Comparison of ENCODE assay signal across 10 cellular contexts in the genomic region with DNA sequence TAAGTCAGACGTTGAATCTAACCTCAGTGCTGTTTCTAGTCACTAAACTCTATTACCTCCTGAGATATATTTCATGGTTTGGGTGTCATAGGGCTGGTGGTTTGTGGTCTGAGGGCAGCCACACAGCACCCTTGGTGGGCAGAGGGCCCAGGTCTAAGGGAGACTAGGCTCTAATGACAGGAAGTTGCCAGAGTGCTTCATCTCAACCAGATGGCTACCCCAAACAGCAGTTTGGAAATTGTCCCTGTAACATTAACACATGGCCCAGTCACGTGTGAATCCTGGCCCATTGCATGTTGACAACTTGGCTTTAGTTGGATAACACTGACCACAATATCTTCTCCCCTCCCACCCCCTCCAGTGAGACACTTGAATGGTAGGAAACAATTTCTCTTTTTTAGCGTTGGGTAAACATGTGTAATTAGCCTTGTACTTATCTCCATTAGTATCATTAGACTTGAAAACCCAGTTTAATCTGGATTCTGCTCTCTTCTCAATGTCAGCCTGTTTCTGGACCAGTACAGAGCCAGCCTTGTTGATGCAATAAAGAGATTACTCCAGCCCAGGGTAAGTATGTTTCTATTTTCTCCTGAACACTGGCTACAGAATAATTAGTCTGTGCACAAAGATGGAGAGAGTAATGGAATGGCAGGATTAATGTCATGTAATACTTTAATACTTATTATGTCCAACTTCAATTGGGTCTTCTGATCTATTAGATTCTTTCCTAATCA.
DNase-seq lines count a peak whose midpoint lies in the region; ATAC-seq and TF ChIP-seq lines count a peak whose summit lies in the region.
"Had no signal": no experiment of that assay in that cellular context is flagged by ENCODE, and none has a peak within 500 bp of the region (broad histone marks: within the 10 kb centered on the region; RNA-seq: fewer than 3 reads in every experiment).

No MANE protein-coding gene starts in this region.

- H3K27me3 ChIP-seq in CD8-positive, alpha-beta memory T cell (ENCODE audit: insufficient read depth, low read length, poor library complexity, severe bottlenecking): no peaks in the 10 kb centered on the region
- no peaks in the 10 kb centered on the region for H3K27me3 ChIP-seq in MM.1S (replicated peaks; ENCODE audit: insufficient read depth, low read length)

- no peaks in the 10 kb centered on the region for H3K27me3 Mint-ChIP-seq in CD8-positive, alpha-beta memory T cell
- no peaks in the 10 kb centered on the region for H3K27me3 Mint-ChIP-seq in activated T-helper 17 cell treated with anti-CD3 and anti-CD28 coated beads, Interleukin-2, amount 50 U/mL, for 72 hours

- H3K9me2 ChIP-seq in MM.1S (replicated peaks; ENCODE audit: insufficient read depth, low read length): no peaks in the 10 kb centered on the region

- H3K4me2 ChIP-seq in MM.1S (ENCODE audit: low read depth, low read length): no peak overlapping the region

- H3K27ac ChIP-seq in CD8-positive, alpha-beta memory T cell (ENCODE audit: low read depth, low read length): no peak overlapping the region
- H3K27ac ChIP-seq in MM.1S (ENCODE audit: low read length): no peak overlapping the region
- no peak overlapping the region for H3K27ac ChIP-seq in RWPE1
- H3K27ac ChIP-seq: parathyroid adenoma, SK-N-MC had no signal

- TF ChIP-seq CTCF in MM.1S (IDR thresholded peaks at IDR 0.05; ENCODE audit: low read length) (no peak), RWPE1 (conservative IDR thresholded peaks at IDR 0.05; ENCODE audit: low read depth) (no peak)

- POLR2A ChIA-PET in CD8-positive, alpha-beta memory T cell (lab: Charles Lee): no interaction called here
- POLR2A ChIA-PET in RWPE1 (lab: Yijun Ruan, JAX; ENCODE audit: low non-redundant PET): no interaction called here

- H3K27ac Mint-ChIP-seq in CD8-positive, alpha-beta memory T cell: peak overlapping the region in 3 of 8 donors; percentile 39 to 79 (median 61)
- H3K27ac Mint-ChIP-seq in activated T-helper 17 cell treated with anti-CD3 and anti-CD28 coated beads, Interleukin-2, amount 50 U/mL, for 72 hours: no peak overlapping the region

- no peaks in the 10 kb centered on the region for H3K9me3 ChIP-seq in CD8-positive, alpha-beta memory T cell (ENCODE audit: low read length)
- H3K9me3 ChIP-seq in MM.1S (replicated peaks; ENCODE audit: insufficient read depth, low read length): no peaks in the 10 kb centered on the region

- no peak overlapping the region for H2AFZ ChIP-seq in MM.1S (ENCODE audit: low read length)
- H2AFZ ChIP-seq: parathyroid adenoma had no signal

- H3K4me3 ChIP-seq in CD8-positive, alpha-beta memory T cell (ENCODE audit: low read length): no peak overlapping the region
- H3K4me3 ChIP-seq in MM.1S (ENCODE audit: low read length): no peak overlapping the region
- H3K4me3 ChIP-seq: SK-N-MC had no signal

- H3K4me1 ChIP-seq in CD8-positive, alpha-beta memory T cell (ENCODE audit: insufficient read depth, low read length): no peaks in the 10 kb centered on the region
- no peaks in the 10 kb centered on the region for H3K4me1 ChIP-seq in MM.1S (ENCODE audit: low read length)
- H3K4me1 ChIP-seq: parathyroid adenoma had no signal

- no peaks in the 10 kb centered on the region for H3K79me2 ChIP-seq in MM.1S (ENCODE audit: low read length)
- H3K79me2 ChIP-seq: parathyroid adenoma had no signal

- H3K4me1 Mint-ChIP-seq in CD8-positive, alpha-beta memory T cell: peaks cover 17 to 24% (median 23%) of the 10 kb centered on the region in 3 donors
- no peaks in the 10 kb centered on the region for H3K4me1 Mint-ChIP-seq in activated T-helper 17 cell treated with anti-CD3 and anti-CD28 coated beads, Interleukin-2, amount 50 U/mL, for 72 hours

- H3K36me3 Mint-ChIP-seq in CD8-positive, alpha-beta memory T cell: peaks cover 5 to 19% (median 7%) of the 10 kb centered on the region in 3 donors
- peaks cover 17% of the 10 kb centered on the region for H3K36me3 Mint-ChIP-seq in activated T-helper 17 cell treated with anti-CD3 and anti-CD28 coated beads, Interleukin-2, amount 50 U/mL, for 72 hours (ENCODE audit: low read depth)

- no peaks in the 10 kb centered on the region for H3K9me3 Mint-ChIP-seq in CD8-positive, alpha-beta memory T cell
- no peaks in the 10 kb centered on the region for H3K9me3 Mint-ChIP-seq in activated T-helper 17 cell treated with anti-CD3 and anti-CD28 coated beads, Interleukin-2, amount 50 U/mL, for 72 hours

- no peak overlapping the region for H3K9ac ChIP-seq in MM.1S (ENCODE audit: low read length)
- H3K9ac ChIP-seq: parathyroid adenoma had no signal

- ATAC-seq in GM19463 (IDR thresholded peaks at IDR 0.05; ENCODE audit: unreplicated experiment): peak; percentile 99
- peak; percentile 71 for ATAC-seq in activated T-helper 17 cell treated with anti-CD3 and anti-CD28 coated beads, Interleukin-2, amount 50 U/mL, for 72 hours (replicated peaks)
- ATAC-seq in GM21619 (IDR thresholded peaks at IDR 0.05; ENCODE audit: unreplicated experiment): no peak
- no peak for ATAC-seq in HG03135 (IDR thresholded peaks at IDR 0.05; ENCODE audit: unreplicated experiment)

- H3F3A ChIP-seq in MM.1S (ENCODE audit: insufficient read depth, low read length): no peaks in the 10 kb centered on the region

- H4K20me1 ChIP-seq in MM.1S (ENCODE audit: insufficient read depth, low read length): no peaks in the 10 kb centered on the region

- CTCF ChIA-PET in CD8-positive, alpha-beta memory T cell (lab: Charles Lee): no interaction called here
- CTCF ChIA-PET in RWPE1 (lab: Yijun Ruan, JAX): interaction anchor here (0.6 to 0.7 kb wide), 2 partner anchors 55 to 102 kb away, joined by 3 to 5 read pairs; no protein-coding TSS in a partner anchor

- DNase-seq in CD8-positive, alpha-beta memory T cell: peak in 1 of 5 donors; percentile 6
- DNase-seq in MM.1S (peak; percentile 35), foreskin melanocyte (no peak), RWPE1 (ENCODE audit: low spot score) (no peak)

- H3K4me3 Mint-ChIP-seq in CD8-positive, alpha-beta memory T cell: peak overlapping the region in 4 of 7 donors; percentile 20 to 56 (median 42)
- H3K4me3 Mint-ChIP-seq in activated T-helper 17 cell treated with anti-CD3 and anti-CD28 coated beads, Interleukin-2, amount 50 U/mL, for 72 hours: no peak overlapping the region

- H3K36me3 ChIP-seq in CD8-positive, alpha-beta memory T cell (ENCODE audit: insufficient read depth, low read length): no peaks in the 10 kb centered on the region
- no peaks in the 10 kb centered on the region for H3K36me3 ChIP-seq in MM.1S (replicated peaks; ENCODE audit: insufficient read depth, low read length)

Comparison
In these comparisons a context has a peak if more than half of its experiments do, and no peak if none do; other contexts are left out.
1. ATAC-seq: peak in GM19463 (single experiment) and activated T-helper 17 cell treated with anti-CD3 and anti-CD28 coated beads, Interleukin-2, amount 50 U/mL, for 72 hours (single experiment); none in GM21619 (single experiment) and HG03135 (single experiment).